Comparison of ENCODE assay signal across 11 cellular contexts in the genomic region with DNA sequence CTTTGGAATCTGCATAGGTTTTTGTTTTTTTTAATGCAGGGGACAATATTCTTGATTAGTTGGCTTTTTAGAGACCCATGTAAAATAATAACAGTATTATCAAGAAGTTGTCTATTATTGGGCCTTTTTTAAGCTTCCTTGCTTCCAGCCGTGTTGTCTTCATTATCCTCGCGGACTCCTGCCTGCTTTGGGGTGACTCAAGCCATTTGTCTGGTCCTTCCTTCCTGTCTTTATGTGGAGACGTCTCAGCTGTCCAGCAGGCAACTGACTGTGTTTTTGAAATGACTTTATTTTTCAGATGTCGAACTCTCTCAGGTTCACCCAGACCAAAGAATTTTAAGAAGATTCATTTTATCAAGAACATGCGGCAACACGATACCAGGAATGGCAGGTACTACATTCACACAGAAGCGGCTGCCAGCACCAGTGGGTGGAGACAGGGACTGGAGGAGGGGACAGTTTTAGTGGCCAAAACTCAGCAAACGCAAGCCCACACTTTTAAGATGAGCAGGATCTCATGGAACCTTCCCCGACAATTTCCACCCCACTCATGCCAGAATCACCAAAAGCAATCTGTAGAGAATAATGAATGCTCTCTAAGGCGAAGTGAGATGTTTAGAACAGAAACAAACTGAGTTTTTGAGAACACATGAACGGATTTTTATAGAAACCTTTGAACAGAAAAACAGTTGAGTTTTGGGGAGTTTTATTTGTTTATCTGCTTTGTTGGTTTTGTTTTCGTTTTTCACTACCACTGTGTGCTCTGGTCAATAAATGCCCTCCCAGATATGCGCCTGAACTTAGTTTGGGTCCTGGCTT. TPM values are rescaled to one million over a fixed set of nuclear protein-coding genes. Genes with fewer than 3 reads are reported as not detected.
DNase-seq lines count a peak whose midpoint lies in the region; ATAC-seq and TF ChIP-seq lines count a peak whose summit lies in the region.
"Had no signal": no experiment of that assay in that cellular context is flagged by ENCODE, and none has a peak within 500 bp of the region (broad histone marks: within the 10 kb centered on the region; RNA-seq: fewer than 3 reads in every experiment).

No MANE protein-coding gene starts in this region.

- POLR2A ChIA-PET in IMR-90 (lab: Charles Lee; ENCODE audit: unreplicated experiment): interaction anchor here (0.5 kb wide), 1 partner anchor 9 kb away, joined by 11 read pairs; no protein-coding TSS in a partner anchor

- peak overlapping the region; percentile 30; the same call in 1 of the 2 replicates for H4K5ac ChIP-seq in IMR-90 (ENCODE audit: low read depth, low read length)

- no peak for TF ChIP-seq EP300 in transverse colon (IDR thresholded peaks at IDR 0.05; ENCODE audit: low read depth)

- H3K56ac ChIP-seq in IMR-90 (ENCODE audit: extremely low read depth, insufficient read depth, low read length): no peak overlapping the region

- H3K9me3 ChIP-seq in IMR-90 (ENCODE audit: control insufficient read depth, insufficient read depth, low read length) (peaks cover 3% of the 10 kb centered on the region; the same call in 1 of the 2 replicates), transverse colon (no peaks in the 10 kb centered on the region)
- H3K9me3 ChIP-seq: gastrocnemius medialis had no signal

- peak overlapping the region; percentile 26 for H2BK5ac ChIP-seq in IMR-90 (ENCODE audit: low read depth, low read length, poor library complexity, severe bottlenecking)

- H3K9ac ChIP-seq in IMR-90 (ENCODE audit: low read depth, low read length): no peak overlapping the region

- no peak overlapping the region for H2AK9ac ChIP-seq in IMR-90 (replicated peaks; ENCODE audit: low read depth, low read length, poor library complexity)

- H3K4me3 ChIP-seq in IMR-90 (ENCODE audit: insufficient read depth, low read depth, low read length) (no peak overlapping the region), transverse colon (no peak overlapping the region)
- H3K4me3 ChIP-seq: gastrocnemius medialis had no signal

- peak overlapping the region; percentile 75; the same call in 1 of the 2 replicates for H2AK5ac ChIP-seq in IMR-90 (ENCODE audit: low read depth, low read length)

- peak overlapping the region; percentile 36 for H2BK20ac ChIP-seq in IMR-90 (ENCODE audit: low read depth, low read length)

- BruUV-seq in IMR-90 (replicated peaks; lab: Mats Ljungman, UMichigan): no TSS peak

- peak overlapping the region; percentile 35; the same call in 1 of the 2 replicates for H3K4me2 ChIP-seq in IMR-90 (ENCODE audit: low read depth, low read length)

- H2AFZ ChIP-seq in IMR-90 (replicated peaks; ENCODE audit: low read length, poor library complexity): peak overlapping the region; percentile 52

- TF ChIP-seq RAD21 in IMR-90 (IDR thresholded peaks at IDR 0.05; ENCODE audit: low read length): no peak

- H4K8ac ChIP-seq in IMR-90 (ENCODE audit: low read depth in 2 of 2, low read length in 2 of 2): peak overlapping the region; percentile 4 to 73; a peak in 2 of 4 replicates

- TF ChIP-seq CTCF in IMR-90 (conservative IDR thresholded peaks at IDR 0.05; ENCODE audit: low read depth, low read length) (no peak), transverse colon (IDR thresholded peaks at IDR 0.05) (no peak)

- 42% methylated on average over 4 of the region's 14 CpGs; no CpG with 5 or more reads in 1 of the 2 experiments for WGBS in IMR-90 (ENCODE audit: extremely low coverage in 2 of 2, insufficient read length in 1 of 2), 2 experiments
- WGBS in transverse colon (ENCODE audit: low coverage in 1 of 2), 2 donors: 72 to 86% methylated on average over 14 of the region's 14 CpGs

- H3K36me3 ChIP-seq in IMR-90 (ENCODE audit: control insufficient read depth, insufficient read depth, low read length) (peaks cover 38% of the 10 kb centered on the region), transverse colon (no peaks in the 10 kb centered on the region)
- H3K36me3 ChIP-seq: gastrocnemius medialis had no signal

- CTCF ChIA-PET in IMR-90 (lab: Yijun Ruan, JAX): interaction anchor here (1.2 kb wide), 1 partner anchor 63 kb away, joined by 4 read pairs; no protein-coding TSS in a partner anchor

- 0 out of 2 replicates have a peak, but pooled peaks cover 4% of the 10 kb centered on the region for H4K20me1 ChIP-seq in IMR-90 (ENCODE audit: insufficient read depth, low read length)

- peaks cover 30% of the 10 kb centered on the region for H3K4me1 ChIP-seq in IMR-90 (ENCODE audit: control insufficient read depth, insufficient read depth, low read length)
- H3K4me1 ChIP-seq in transverse colon: peaks cover 0 to 18% (median 2%) of the 10 kb centered on the region in 4 donors

- TF ChIP-seq POLR2A in IMR-90 (IDR thresholded peaks at IDR 0.05; ENCODE audit: low read depth, low read length) (no peak), transverse colon (IDR thresholded peaks at IDR 0.05) (no peak), erythroblast (IDR thresholded peaks at IDR 0.05; ENCODE audit: low read length) (no peak)

- H3K18ac ChIP-seq in IMR-90 (ENCODE audit: low read depth, low read length): peak overlapping the region; percentile 39

- in situ Hi-C loops in IMR-90 (cut with MboI; ENCODE audit: low sequenced_read_pairs) (no loop called here), transverse colon (cut with MboI; ENCODE audit: low pct_ligation_motif_present in 1 of 4, low pct_unique_long_range_greater_than_20kb in 1 of 4, low sequenced_read_pairs in 3 of 4) (no loop called here)

- peak overlapping the region; percentile 45 for H2BK120ac ChIP-seq in IMR-90 (ENCODE audit: low read depth, low read length)

- dilution Hi-C loops in IMR-90 (cut with HindIII; ENCODE audit: low sequenced_read_pairs, unreplicated experiment): no loop called here

- peak overlapping the region; percentile 62; the same call in 2 of the 3 replicates for H2BK15ac ChIP-seq in IMR-90 (ENCODE audit: low read depth, low read length)

- H3K27me3 ChIP-seq in IMR-90 (ENCODE audit: control insufficient read depth, insufficient read depth, low read length) (no peaks in the 10 kb centered on the region), transverse colon (no peaks in the 10 kb centered on the region)
- H3K27me3 ChIP-seq: gastrocnemius medialis had no signal

- peak overlapping the region; percentile 23; the same call in 1 of the 2 replicates for H3K14ac ChIP-seq in IMR-90 (replicated peaks; ENCODE audit: low read depth, low read length)

- peak; percentile 35; the same call in 1 of the 2 replicates for ATAC-seq in IMR-90 (ENCODE audit: low read depth)
- peak; percentile 66 for ATAC-seq in left lobe of liver
- no peak for ATAC-seq in HG03469 (IDR thresholded peaks at IDR 0.05; ENCODE audit: unreplicated experiment)
- ATAC-seq: gastrocnemius medialis had no signal

- DNase-seq in IMR-90 (peak; percentile 65), dermis blood vessel endothelial cell (peak; percentile 63), left lobe of liver (ENCODE audit: low spot score) (peak; percentile 66), transverse colon (no peak), globus pallidus (ENCODE audit: low spot score) (no peak), erythroblast (lab: John Stamatoyannopoulos, UW) (no peak)
- DNase-seq: activated T-cell treated with anti-CD3 and anti-CD28 coated beads, Interleukin-2, amount 50 U/mL, for 48 hours; gastrocnemius medialis; NCI-H1048; NCI-H526 had no signal

- peak overlapping the region; percentile 50; the same call in 1 of the 2 replicates for H3K23ac ChIP-seq in IMR-90 (ENCODE audit: low read depth, low read length)

- H3K27ac ChIP-seq in IMR-90 (ENCODE audit: insufficient read depth, low read length) (peak overlapping the region; percentile 29; the same call in 1 of the 2 replicates), transverse colon (peak overlapping the region; percentile 37 to 71 (median 40))
- H3K27ac ChIP-seq: gastrocnemius medialis had no signal

- intact Hi-C loops in IMR-90 (cut with micrococcal nuclease) (no loop called here), transverse colon (cut with DNase I; ENCODE audit: low total_unique reads) (no loop called here)

- H4K91ac ChIP-seq in IMR-90 (ENCODE audit: insufficient read depth, low read depth, low read length): peak overlapping the region; percentile 44

- H3K9me1 ChIP-seq in IMR-90 (ENCODE audit: insufficient read depth, low read length): peaks cover 20% of the 10 kb centered on the region

- peak overlapping the region; percentile 71 for H3K4ac ChIP-seq in IMR-90 (ENCODE audit: low read depth, low read length)

- H3K79me1 ChIP-seq in IMR-90 (ENCODE audit: low read depth in 1 of 2, low read length in 2 of 2): peaks cover 9 to 57% of the 10 kb centered on the region in 2 experiments; a peak in 3 of 4 replicates

TF ChIP-seq in IMR-90, 13 proteins besides CTCF, POLR2A, EP300 and RAD21:
- TF ChIP-seq NFE2L2 (IDR thresholded peaks at IDR 0.05; ENCODE audit: low read depth, low read length): no peak
- no peak for TF ChIP-seq CHD1 (IDR thresholded peaks at IDR 0.05; ENCODE audit: low read depth, low read length)
- TF ChIP-seq, protein P1, sequence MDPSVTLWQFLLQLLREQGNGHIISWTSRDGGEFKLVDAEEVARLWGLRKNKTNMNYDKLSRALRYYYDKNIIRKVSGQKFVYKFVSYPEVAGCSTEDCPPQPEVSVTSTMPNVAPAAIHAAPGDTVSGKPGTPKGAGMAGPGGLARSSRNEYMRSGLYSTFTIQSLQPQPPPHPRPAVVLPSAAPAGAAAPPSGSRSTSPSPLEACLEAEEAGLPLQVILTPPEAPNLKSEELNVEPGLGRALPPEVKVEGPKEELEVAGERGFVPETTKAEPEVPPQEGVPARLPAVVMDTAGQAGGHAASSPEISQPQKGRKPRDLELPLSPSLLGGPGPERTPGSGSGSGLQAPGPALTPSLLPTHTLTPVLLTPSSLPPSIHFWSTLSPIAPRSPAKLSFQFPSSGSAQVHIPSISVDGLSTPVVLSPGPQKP (IDR thresholded peaks at IDR 0.05; ENCODE audit: borderline replicate concordance, low read depth, low read length): no peak
- no peak for TF ChIP-seq BHLHE40 (IDR thresholded peaks at IDR 0.05; ENCODE audit: low read depth, low read length)
- TF ChIP-seq SMC3 (IDR thresholded peaks at IDR 0.05; ENCODE audit: low read depth, low read length): peak; percentile 6; the same call in 1 of the 2 replicates
- no peak for TF ChIP-seq RCOR1 (IDR thresholded peaks at IDR 0.05; ENCODE audit: insufficient replicate concordance, low read length)
- no peak for TF ChIP-seq MXI1 (IDR thresholded peaks at IDR 0.05; ENCODE audit: borderline replicate concordance, low read depth, low read length)

RNA-seq across cellular contexts. Expression of a gene that starts 59.1 kb away (rescaled TPM):
- total RNA-seq in IMR-90 (2012; rRNA removed) (4.7 and 5.7 TPM in 2 replicates), dermis blood vessel endothelial cell (38.5 and 43.3 TPM in 2 replicates), left lobe of liver (12.8 TPM), transverse colon (10 to 100 TPM in 1 of 4 donors, 1 to 10 TPM in 3; 1.5 to 11.9 (median 6.1) TPM)
- 4.4 and 4.7 TPM in 2 replicates for polyA plus RNA-seq in IMR-90 (2012; rRNA removed)
- 2.2 and 5.2 TPM in 2 replicates for polyA plus RNA-seq in IMR-90 (2012; cell fraction: cytosol; rRNA removed)
- polyA plus RNA-seq in IMR-90 (2012; cell fraction: nucleus; rRNA removed; ENCODE audit: low replicate concordance): 3.2 and 7.3 TPM in 2 replicates

Comparison
In these comparisons a context has a peak if more than half of its experiments do, and no peak if none do; other contexts are left out.
1. DNase-seq: peak in IMR-90 (single experiment), dermis blood vessel endothelial cell (single experiment) and left lobe of liver (single experiment); none in transverse colon (single experiment), globus pallidus (single experiment) and erythroblast (0 of 2).